Comparison of ENCODE assay signal across 8 cellular contexts in genomic region chr15:82045179-82045891, GRCh38. TPM values are rescaled to one million over a fixed set of nuclear protein-coding genes. Genes with fewer than 3 reads are reported as not detected.
DNase-seq lines count a peak whose midpoint lies in the region; ATAC-seq and TF ChIP-seq lines count a peak whose summit lies in the region.

No MANE protein-coding gene starts in this region.

- peak overlapping the region; percentile 79 for H2AFZ ChIP-seq in Loucy (ENCODE audit: low read length)

- WGBS in urinary bladder: 1% methylated on average over 71 of the region's 71 CpGs

- peaks cover 19% of the 10 kb centered on the region for H3K4me1 ChIP-seq in Loucy (ENCODE audit: insufficient read depth, low read length, poor library complexity, severe bottlenecking)
- H3K4me1 ChIP-seq in urinary bladder (ENCODE audit: insufficient read depth): no peaks in the 10 kb centered on the region

- peaks cover 34% of the 10 kb centered on the region for H3K79me2 ChIP-seq in Loucy (ENCODE audit: insufficient read depth, low read length)

- H3K9me3 ChIP-seq in Loucy (ENCODE audit: insufficient read depth, low read depth, low read length): no peaks in the 10 kb centered on the region

- DNase-seq in Caki2 (ENCODE audit: low read depth): peak; percentile 76
- DNase-seq in activated T-cell treated with anti-CD3 and anti-CD28 coated beads, Interleukin-2, amount 50 U/mL, for 24 hours: peak; percentile 55
- DNase-seq in fibroblast of villous mesenchyme (ENCODE audit: low read depth): peak; percentile 53
- DNase-seq in natural killer cell treated with Interleukin-12 subunit alpha and Interleukin-12 subunit beta and Interleukin-15 and Interleukin-18, amount 100 ng/mL, for 72 hours (ENCODE audit: low spot score): no peak
- no peak for DNase-seq in OCI-M2 (lab: John Stamatoyannopoulos, UW; ENCODE audit: unreplicated experiment)

- no peaks in the 10 kb centered on the region for H3K9me3 Mint-ChIP-seq in activated T-cell treated with anti-CD3 and anti-CD28 coated beads, Interleukin-2, amount 50 U/mL, for 24 hours
- no peaks in the 10 kb centered on the region for H3K9me3 Mint-ChIP-seq in natural killer cell treated with Interleukin-12 subunit alpha and Interleukin-12 subunit beta and Interleukin-15 and Interleukin-18, amount 100 ng/mL, for 72 hours

- in situ Hi-C loops in Caki2 (cut with HindIII; ENCODE audit: low pct_unique_long_range_greater_than_20kb, low sequenced_read_pairs): loop anchor here (10.0 kb wide), 1 partner anchor 109 kb away; no protein-coding TSS in a partner anchor

- TF ChIP-seq CTCF in Loucy (conservative IDR thresholded peaks at IDR 0.05; ENCODE audit: low read length) (no peak), fibroblast of villous mesenchyme (IDR thresholded peaks at IDR 0.05; ENCODE audit: insufficient read depth, low read depth, low read length) (no peak)

- 0 out of 2 replicates have a peak, but pooled peaks cover 3% of the 10 kb centered on the region for H3F3A ChIP-seq in Loucy (ENCODE audit: low read depth)

- H3K27ac Mint-ChIP-seq in activated T-cell treated with anti-CD3 and anti-CD28 coated beads, Interleukin-2, amount 50 U/mL, for 24 hours: no peak overlapping the region
- no peak overlapping the region for H3K27ac Mint-ChIP-seq in natural killer cell treated with Interleukin-12 subunit alpha and Interleukin-12 subunit beta and Interleukin-15 and Interleukin-18, amount 100 ng/mL, for 72 hours

- peak overlapping the region; percentile 74 for H3K27ac ChIP-seq in urinary bladder (ENCODE audit: low read depth)

- H3K4me3 Mint-ChIP-seq in activated T-cell treated with anti-CD3 and anti-CD28 coated beads, Interleukin-2, amount 50 U/mL, for 24 hours: peak overlapping the region; percentile 84
- peak overlapping the region; percentile 74 for H3K4me3 Mint-ChIP-seq in natural killer cell treated with Interleukin-12 subunit alpha and Interleukin-12 subunit beta and Interleukin-15 and Interleukin-18, amount 100 ng/mL, for 72 hours

- H3K4me3 ChIP-seq in Loucy (ENCODE audit: low read length, poor library complexity, severe bottlenecking) (peak overlapping the region; percentile 92), fibroblast of villous mesenchyme (ENCODE audit: low read depth, low read length) (peak overlapping the region; percentile 64), urinary bladder (ENCODE audit: low read depth, low read length) (peak overlapping the region; percentile 79)

- peak; percentile 7 for ATAC-seq in GM21381 (IDR thresholded peaks at IDR 0.05; ENCODE audit: unreplicated experiment)
- ATAC-seq in natural killer cell treated with Interleukin-12 subunit alpha and Interleukin-12 subunit beta and Interleukin-15 and Interleukin-18, amount 100 ng/mL, for 72 hours: no peak

- H3K36me3 ChIP-seq in Loucy (ENCODE audit: insufficient read depth, low read length) (no peaks in the 10 kb centered on the region), urinary bladder (ENCODE audit: insufficient read depth) (no peaks in the 10 kb centered on the region)

- peak overlapping the region; percentile 83 for H3K9ac ChIP-seq in Loucy (ENCODE audit: low read depth, low read length, poor library complexity, severe bottlenecking)

- no peaks in the 10 kb centered on the region for H3K9me2 ChIP-seq in Loucy (replicated peaks; ENCODE audit: low read depth, low read length)

- peaks cover 44% of the 10 kb centered on the region for H3K27me3 Mint-ChIP-seq in activated T-cell treated with anti-CD3 and anti-CD28 coated beads, Interleukin-2, amount 50 U/mL, for 24 hours
- H3K27me3 Mint-ChIP-seq in natural killer cell treated with Interleukin-12 subunit alpha and Interleukin-12 subunit beta and Interleukin-15 and Interleukin-18, amount 100 ng/mL, for 72 hours: peaks cover 0 to 8% of the 10 kb centered on the region in 2 donors

- peaks cover 20% of the 10 kb centered on the region for H3K4me1 Mint-ChIP-seq in activated T-cell treated with anti-CD3 and anti-CD28 coated beads, Interleukin-2, amount 50 U/mL, for 24 hours (ENCODE audit: low read depth)
- H3K4me1 Mint-ChIP-seq in natural killer cell treated with Interleukin-12 subunit alpha and Interleukin-12 subunit beta and Interleukin-15 and Interleukin-18, amount 100 ng/mL, for 72 hours (ENCODE audit: low read depth in 2 of 2): peaks cover 5 to 15% of the 10 kb centered on the region in 2 donors

- no peaks in the 10 kb centered on the region for H3K27me3 ChIP-seq in Loucy (ENCODE audit: insufficient read depth, low read length, poor library complexity, severe bottlenecking)

- no peaks in the 10 kb centered on the region for H3K36me3 Mint-ChIP-seq in activated T-cell treated with anti-CD3 and anti-CD28 coated beads, Interleukin-2, amount 50 U/mL, for 24 hours (ENCODE audit: low read depth)
- no peaks in the 10 kb centered on the region for H3K36me3 Mint-ChIP-seq in natural killer cell treated with Interleukin-12 subunit alpha and Interleukin-12 subunit beta and Interleukin-15 and Interleukin-18, amount 100 ng/mL, for 72 hours

- H4K20me1 ChIP-seq in Loucy (ENCODE audit: insufficient read depth, low read length, poor library complexity, severe bottlenecking): peaks cover 31% of the 10 kb centered on the region

- peak overlapping the region; percentile 81 for H3K4me2 ChIP-seq in Loucy (ENCODE audit: low read depth, low read length, poor library complexity, severe bottlenecking)

RNA-seq across cellular contexts. Expression of gene MEX3B, which starts 0.5 kb away (rescaled TPM):
- 5.5 and 7.4 TPM in 2 replicates for total RNA-seq in Caki2 (2014; rRNA removed; shearing (Covaris generic); ENCODE audit: low replicate concordance)
- 3.9 and 6.4 TPM in 2 replicates for total RNA-seq in fibroblast of villous mesenchyme
- under 1 TPM; 0.67 to 0.83 TPM for total RNA-seq in natural killer cell treated with Interleukin-12 subunit alpha and Interleukin-12 subunit beta and Interleukin-15 and Interleukin-18, amount 100 ng/mL, for 72 hours
- total RNA-seq in urinary bladder: 17.1 TPM
- polyA plus RNA-seq in urinary bladder: 3.6 TPM

Comparison
In these comparisons a context has a peak if more than half of its experiments do, and no peak if none do; other contexts are left out.
1. DNase-seq: peak in Caki2 (single experiment), activated T-cell treated with anti-CD3 and anti-CD28 coated beads, Interleukin-2, amount 50 U/mL, for 24 hours (single experiment) and fibroblast of villous mesenchyme (single experiment); none in natural killer cell treated with Interleukin-12 subunit alpha and Interleukin-12 subunit beta and Interleukin-15 and Interleukin-18, amount 100 ng/mL, for 72 hours (single experiment) and OCI-M2 (single experiment).
2. Peak in every context shown above with its lines, with median percentiles within 50 percentile points of each other: H3K4me3 ChIP-seq.